12 cellular contexts compared by ENCODE assay signal in genomic region chr3:142987707-142988106, GRCh38. TPM values are rescaled to one million over a fixed set of nuclear protein-coding genes. Genes with fewer than 3 reads are reported as not detected.
DNase-seq lines count a peak whose midpoint lies in the region; ATAC-seq, FAIRE-seq and TF ChIP-seq lines count a peak whose summit lies in the region.
"Had no signal": no experiment of that assay in that cellular context is flagged by ENCODE, and none has a peak within 500 bp of the region (broad histone marks: within the 10 kb centered on the region; RNA-seq: fewer than 3 reads in every experiment).

No MANE protein-coding gene starts in this region.

- H3K9me3 ChIP-seq in A549, result no peaks in the 10 kb centered on the region
- no peaks in the 10 kb centered on the region for H3K9me3 ChIP-seq in heart left ventricle
- H3K9me3 ChIP-seq in colonic mucosa, result no peaks in the 10 kb centered on the region

- 25% methylated on average over 7 of the region's 7 CpGs for WGBS in A549 (ENCODE audit: missing lambda C conversion rate)
- 10 to 18% (median 15%) methylated on average over 7 of the region's 7 CpGs for WGBS in heart left ventricle, 4 donors

- no peak for TF ChIP-seq EP300 in A549 (IDR thresholded peaks at IDR 0.05)

- POLR2A ChIA-PET in A549 (lab: Yijun Ruan, JAX), result no interaction called here

- no peak for TF ChIP-seq CTCF in A549 (IDR thresholded peaks at IDR 0.05)
- no peak for TF ChIP-seq CTCF in heart left ventricle (IDR thresholded peaks at IDR 0.05)
- TF ChIP-seq CTCF in colonic mucosa (IDR thresholded peaks at IDR 0.05), result no peak

- H3K9ac ChIP-seq in colonic mucosa (ENCODE audit: low read depth in 2 of 2, low read length in 2 of 2), result no peak overlapping the region

- TF ChIP-seq POLR2A in A549 (IDR thresholded peaks at IDR 0.05; ENCODE audit: low read length) (no peak), heart left ventricle (IDR thresholded peaks at IDR 0.05) (no peak)

- H3K4me3 ChIP-seq in A549 (no peak overlapping the region), heart left ventricle (peak overlapping the region in 2 of 12 donors; percentile 1 to 3), colonic mucosa (no peak overlapping the region)

- H3K27ac ChIP-seq in A549 (no peak overlapping the region), heart left ventricle (peak overlapping the region in 11 of 12 donors; percentile 12 to 75 (median 51)), colonic mucosa (no peak overlapping the region)

- H3K36me3 ChIP-seq in heart left ventricle, result no peaks in the 10 kb centered on the region
- no peaks in the 10 kb centered on the region for H3K36me3 ChIP-seq in colonic mucosa

- FAIRE-seq in A549 (lab: Jason Lieb, UNC), result no peak
- FAIRE-seq: bronchial epithelial cell, keratinocyte had no signal

- intact Hi-C loops in heart left ventricle (cut with DNase I), result loop anchor here in 4 of 10 donors (2.0 to 10.0 kb wide), 3 partner anchors 59 to 133 kb away; no protein-coding TSS in a partner anchor
- intact Hi-C loops in colonic mucosa (cut with DNase I), result loop anchor here (5.0 to 10.0 kb wide), 2 partner anchors 53 to 145 kb away; no protein-coding TSS in a partner anchor

- no peak for TF ChIP-seq RAD21 in A549 (conservative IDR thresholded peaks at IDR 0.05 in 1 of 2, IDR thresholded peaks at IDR 0.05 in 1 of 2)

- CTCF ChIA-PET in A549 (lab: Yijun Ruan, JAX), result interaction anchor here (0.6 to 13.9 kb wide), 22 partner anchors 8 to 415 kb away, joined by 3 to 264 read pairs (median 4); no protein-coding TSS in a partner anchor

- DNase-seq in A549 (ENCODE audit: low read depth in 1 of 2, low spot score in 1 of 2) (no peak), NCI-H446 treated with DMSO at 0.1 percent for 48 hours (lab: John Stamatoyannopoulos, UW) (peak; percentile 85), heart left ventricle (peak in 3 of 5 donors; percentile 30 to 52 (median 45)), NK-92 (lab: John Stamatoyannopoulos, UW; ENCODE audit: unreplicated experiment) (no peak), NCI-H2081 (lab: John Stamatoyannopoulos, UW) (no peak), colonic mucosa (no peak), NCI-H526 (lab: John Stamatoyannopoulos, UW) (no peak)
- DNase-seq: stimulated activated CD4-positive, alpha-beta T cell treated with anti-CD3 and anti-CD28 coated beads, Interleukin-2, amount 100 ng/mL, for 48 hours; T-helper 9 cell had no signal

- H3K27me3 ChIP-seq in heart left ventricle (no peaks in the 10 kb centered on the region), colonic mucosa (no peaks in the 10 kb centered on the region)

- H3K4me1 ChIP-seq in A549 (no peaks in the 10 kb centered on the region), heart left ventricle (peaks cover 0 to 14% (median 6%) of the 10 kb centered on the region in 12 donors), colonic mucosa (no peaks in the 10 kb centered on the region)

- ATAC-seq in A549, result peak; percentile 19 to 51; a peak in 4 of 6 replicates
- ATAC-seq in GM19452 (IDR thresholded peaks at IDR 0.05; ENCODE audit: unreplicated experiment), result peak; percentile 72
- ATAC-seq in heart left ventricle, result peak; percentile 70 to 86 (median 80)

- no peak overlapping the region for H3K4me2 ChIP-seq in A549

TF ChIP-seq in A549, 52 proteins besides CTCF, POLR2A, EP300 and RAD21:
- TF ChIP-seq RFX5 (IDR thresholded peaks at IDR 0.05) (no peak), HOXA7 (CRISPR knock-in tag; IDR thresholded peaks at IDR 0.05) (no peak), REST (IDR thresholded peaks at IDR 0.05) (no peak), MAZ (IDR thresholded peaks at IDR 0.05; ENCODE audit: borderline replicate concordance, low read depth, low read length) (no peak), CBX8 (IDR thresholded peaks at IDR 0.05) (no peak), KDM1A (IDR thresholded peaks at IDR 0.05; ENCODE audit: low read depth) (no peak), FOSL2 (IDR thresholded peaks at IDR 0.05) (no peak), FOSL2 (CRISPR knock-in tag; IDR thresholded peaks at IDR 0.05) (no peak), HMGXB4 (CRISPR knock-in tag; IDR thresholded peaks at IDR 0.05; ENCODE audit: borderline replicate concordance) (no peak), POLR2AphosphoS2 (conservative IDR thresholded peaks at IDR 0.05; ENCODE audit: low read length) (no peak), ZFP36 (IDR thresholded peaks at IDR 0.05; ENCODE audit: borderline replicate concordance, partially characterized antibody) (no peak), MAFK (IDR thresholded peaks at IDR 0.05; ENCODE audit: partially characterized antibody) (no peak), E2F6 (IDR thresholded peaks at IDR 0.05; ENCODE audit: borderline replicate concordance, low read depth) (no peak), NFE2L2 (conservative IDR thresholded peaks at IDR 0.05; ENCODE audit: low read length) (no peak), BCL3 (IDR thresholded peaks at IDR 0.05) (no peak), FOSB (CRISPR knock-in tag; IDR thresholded peaks at IDR 0.05) (no peak), CEBPB (IDR thresholded peaks at IDR 0.05) (no peak), ZC3H11A (IDR thresholded peaks at IDR 0.05) (no peak)

RNA-seq across cellular contexts. Expression of gene U2SURP, which starts 13.7 kb away (rescaled TPM):
- 109 and 166 TPM in 2 replicates for polyA plus RNA-seq in A549 (2011; rRNA removed)
- 15.6 and 20.1 TPM in 2 replicates for polyA plus RNA-seq in A549 (2012; cell fraction: cytosol; rRNA removed)
- 15.9 and 22.4 TPM in 2 replicates for polyA plus RNA-seq in A549 (2012; cell fraction: nucleus; rRNA removed)
- 87.8 to 104 TPM (median 90.1 TPM) in 3 replicates for polyA plus RNA-seq in A549 (2017; fragmentation: RNase III; extraction: RNeasy Plus Mini Kit Qiagen cat#74134 plus additional on column Dnase treatment)
- polyA minus RNA-seq in A549 (2011; rRNA and poly(A)+ RNA removed), result 75.1 and 82.8 TPM in 2 replicates
- total RNA-seq in heart left ventricle, result 10 to 100 TPM; 25.8 to 42.0 (median 33.5) TPM
- 10 to 100 TPM; 17.4 to 21.1 TPM for polyA plus RNA-seq in heart left ventricle
- 10 to 100 TPM; 59.4 to 70.2 TPM for total RNA-seq in colonic mucosa

RNA-seq across cellular contexts. Expression of gene PAQR9, which starts 24.2 kb away (rescaled TPM):
- polyA plus RNA-seq in A549 (2011; rRNA removed), result 3.0 TPM in 2 replicates
- 5.5 and 7.1 TPM in 2 replicates for polyA plus RNA-seq in A549 (2012; cell fraction: cytosol; rRNA removed)
- polyA plus RNA-seq in A549 (2012; cell fraction: nucleus; rRNA removed), result 5.0 and 9.9 TPM in 2 replicates
- polyA plus RNA-seq in A549 (2017; fragmentation: RNase III; extraction: RNeasy Plus Mini Kit Qiagen cat#74134 plus additional on column Dnase treatment), result 2.8 to 3.1 TPM (median 3.0 TPM) in 3 replicates
- polyA minus RNA-seq in A549 (2011; rRNA and poly(A)+ RNA removed), result 2.7 TPM in 2 replicates
- 10 to 100 TPM; 11.0 to 20.5 (median 14.7) TPM for total RNA-seq in heart left ventricle
- 1 to 10 TPM; 5.0 to 7.8 TPM for polyA plus RNA-seq in heart left ventricle
- not detected for total RNA-seq in colonic mucosa
- total RNA-seq: bronchial epithelial cell had no signal
- polyA plus RNA-seq: keratinocyte had no signal

Comparison
In these comparisons a context has a peak if more than half of its experiments do, and no peak if none do; other contexts are left out.
1. DNase-seq: peak in NCI-H446 treated with DMSO at 0.1 percent for 48 hours (single experiment) and heart left ventricle (3 of 5); none in A549 (0 of 2), NK-92 (single experiment), NCI-H2081 (0 of 2), colonic mucosa (single experiment) and NCI-H526 (0 of 2).
2. H3K27ac ChIP-seq: peak in heart left ventricle (11 of 12); none in A549 (0 of 2) and colonic mucosa (single experiment).
3. RNA of gene PAQR9, which starts 24.2 kb away (total RNA-seq): 11.0 to 20.5 TPM in heart left ventricle; not detected in colonic mucosa; every median in the first group is over 10 times any median in the second.
4. Peak in every context shown above with its lines, with median percentiles within 50 percentile points of each other: ATAC-seq.